Comparison of ENCODE assay signal across 13 cellular contexts in the genomic region with DNA sequence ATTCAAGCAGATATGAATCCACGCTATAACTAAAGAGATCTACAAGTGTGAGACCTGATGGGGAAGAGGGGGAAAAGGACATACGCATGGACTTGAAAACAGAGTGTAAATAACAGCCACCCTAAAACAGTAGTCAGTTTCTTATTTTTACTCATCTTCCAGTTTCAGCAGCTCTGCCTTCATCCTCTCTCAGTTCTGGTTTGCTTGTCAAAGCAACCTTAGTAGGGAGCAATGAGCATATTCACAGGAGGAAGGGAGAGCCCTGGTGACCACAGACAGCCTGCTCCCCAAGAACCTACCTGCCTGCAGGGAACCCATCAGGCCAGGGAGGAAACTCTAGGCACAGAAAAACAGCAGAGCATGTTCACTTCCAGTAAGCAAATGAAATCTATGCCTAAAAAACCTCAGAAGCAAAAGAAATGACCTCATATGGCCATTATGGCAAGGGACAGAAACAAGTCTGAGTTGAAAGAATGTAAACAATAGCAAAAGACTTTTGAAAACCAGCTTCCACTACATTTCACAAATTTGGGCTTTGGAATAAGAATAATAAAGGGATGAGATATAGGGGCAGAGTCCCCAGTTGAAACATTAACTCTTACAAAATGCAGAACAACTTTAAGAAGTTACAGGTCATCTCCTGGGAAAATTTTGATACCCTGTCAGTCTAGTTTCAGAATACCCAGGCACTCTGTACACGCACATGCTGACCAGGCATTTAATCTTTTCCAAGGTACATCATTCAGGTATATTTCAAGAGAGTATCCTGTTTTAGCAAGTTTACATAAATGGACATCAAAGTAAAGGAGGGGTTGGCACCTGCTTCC.
DNase-seq lines count a peak whose midpoint lies in the region; ATAC-seq and TF ChIP-seq lines count a peak whose summit lies in the region.
"Had no signal": no experiment of that assay in that cellular context is flagged by ENCODE, and none has a peak within 500 bp of the region (broad histone marks: within the 10 kb centered on the region; RNA-seq: fewer than 3 reads in every experiment).

No MANE protein-coding gene starts in this region.

- peak; percentile 94 for ATAC-seq in HG03025 (IDR thresholded peaks at IDR 0.05; ENCODE audit: low FRiP score, unreplicated experiment)

- in situ Hi-C loops in astrocyte of the spinal cord (cut with HindIII; ENCODE audit: low sequenced_read_pairs): no loop called here
- in situ Hi-C loops in G401 (cut with HindIII; ENCODE audit: low sequenced_read_pairs): no loop called here

- H3K4me3 ChIP-seq in GM12864 (ENCODE audit: low read depth, low read length) (no peak overlapping the region), astrocyte of the spinal cord (ENCODE audit: low read depth, low read length) (no peak overlapping the region)
- H3K4me3 ChIP-seq: BLaER1, hepatocyte, right atrium auricular region had no signal

- DNase-seq in GM12864 (ENCODE audit: low read depth) (peak; percentile 18), GM20000 (ENCODE audit: low spot score) (peak; percentile 42), astrocyte of the spinal cord (ENCODE audit: low read depth, low spot score) (peak; percentile 44), G401 (ENCODE audit: low spot score) (no peak), SHP77 treated with DMSO at 0.1 percent for 48 hours (lab: John Stamatoyannopoulos, UW) (no peak), EL (no peak)
- DNase-seq in stimulated activated CD4-positive, alpha-beta T cell treated with anti-CD3 and anti-CD28 coated beads, Interleukin-1b, Interleukin-23, amount 100 ng/mL, for 48 hours: no peak
- DNase-seq: NCI-H1694, OCI-M1 had no signal

- TF ChIP-seq CTCF in GM12864 (IDR thresholded peaks at IDR 0.05; ENCODE audit: low read depth, low read length, missing control alignments) (no peak), GM20000 (IDR thresholded peaks at IDR 0.05; ENCODE audit: extremely low read depth, missing control alignments) (no peak), astrocyte of the spinal cord (IDR thresholded peaks at IDR 0.05; ENCODE audit: low read depth, low read length) (no peak)

Comparison
In these comparisons a context has a peak if more than half of its experiments do, and no peak if none do; other contexts are left out.
1. DNase-seq: peak in GM12864 (single experiment), GM20000 (single experiment) and astrocyte of the spinal cord (single experiment); none in G401 (single experiment), SHP77 treated with DMSO at 0.1 percent for 48 hours (single experiment), stimulated activated CD4-positive, alpha-beta T cell treated with anti-CD3 and anti-CD28 coated beads, Interleukin-1b, Interleukin-23, amount 100 ng/mL, for 48 hours (single experiment) and EL (single experiment).